ENCODE assay signal across 15 cellular contexts in the genomic region with DNA sequence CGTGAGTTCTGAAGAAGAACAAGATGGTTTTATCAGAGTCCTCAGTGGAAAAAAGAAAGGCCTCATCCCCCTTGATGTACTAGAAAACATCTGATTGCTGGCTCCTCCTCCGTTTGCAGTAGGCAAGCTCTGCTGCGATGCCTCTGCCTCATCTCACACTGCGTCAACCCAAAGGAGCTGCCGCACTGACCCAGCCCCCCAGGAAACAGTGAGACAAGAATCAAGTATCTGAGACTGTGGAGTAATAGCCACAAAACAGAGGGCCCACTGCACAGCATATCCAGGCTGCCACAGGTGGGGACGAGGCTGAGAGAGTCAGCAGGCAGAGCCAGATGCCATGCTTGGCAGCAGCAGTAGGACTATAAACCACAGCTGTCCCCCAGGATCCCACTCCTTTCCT.
"Had no signal": no experiment of that assay in that cellular context is flagged by ENCODE, and none has a peak within 500 bp of the region (broad histone marks: within the 10 kb centered on the region; RNA-seq: fewer than 3 reads in every experiment).

No MANE protein-coding gene starts in this region.

- H3K4me1 ChIP-seq: left lung, pancreas, tibial artery, uterus had no signal

- DNase-seq: activated CD4-positive, CD25-positive, alpha-beta regulatory T cell; activated CD8-positive, alpha-beta memory T cell treated with anti-CD3 and anti-CD28 coated beads, Interleukin-2, amount 10 ng/mL, durations not matched to agents 7 days and 5 days; activated effector memory CD4-positive, alpha-beta T cell treated with anti-CD3 and anti-CD28 coated beads, Interleukin-2, amount 50 U/mL, for 16 hours; activated T-cell treated with anti-CD3 and anti-CD28 coated beads, Interleukin-2, amount 50 U/mL, for 24 hours; amygdala; dermis blood vessel endothelial cell; head of caudate nucleus; islet precursor cell; left lung; pancreas; stimulated activated CD4-positive, alpha-beta T cell treated with anti-CD3 and anti-CD28 coated beads, Interleukin-15, amount 100 ng/mL, for 24 hours; stimulated activated CD4-positive, alpha-beta T cell treated with anti-CD3 and anti-CD28 coated beads, Interleukin-4, amount 100 ng/mL, for 24 hours; T-helper 2 cell; tibial artery; uterus had no signal

- H3K4me3 ChIP-seq: left lung, pancreas, tibial artery, uterus had no signal

- H3K36me3 ChIP-seq: left lung, pancreas, uterus had no signal

- H3K27me3 ChIP-seq: left lung, pancreas, tibial artery, uterus had no signal

- H3K9me3 ChIP-seq: pancreas, uterus had no signal

- H3K27ac ChIP-seq: left lung, pancreas, tibial artery, uterus had no signal
